ENCODE assay signal across 1 cellular context in the genomic region with DNA sequence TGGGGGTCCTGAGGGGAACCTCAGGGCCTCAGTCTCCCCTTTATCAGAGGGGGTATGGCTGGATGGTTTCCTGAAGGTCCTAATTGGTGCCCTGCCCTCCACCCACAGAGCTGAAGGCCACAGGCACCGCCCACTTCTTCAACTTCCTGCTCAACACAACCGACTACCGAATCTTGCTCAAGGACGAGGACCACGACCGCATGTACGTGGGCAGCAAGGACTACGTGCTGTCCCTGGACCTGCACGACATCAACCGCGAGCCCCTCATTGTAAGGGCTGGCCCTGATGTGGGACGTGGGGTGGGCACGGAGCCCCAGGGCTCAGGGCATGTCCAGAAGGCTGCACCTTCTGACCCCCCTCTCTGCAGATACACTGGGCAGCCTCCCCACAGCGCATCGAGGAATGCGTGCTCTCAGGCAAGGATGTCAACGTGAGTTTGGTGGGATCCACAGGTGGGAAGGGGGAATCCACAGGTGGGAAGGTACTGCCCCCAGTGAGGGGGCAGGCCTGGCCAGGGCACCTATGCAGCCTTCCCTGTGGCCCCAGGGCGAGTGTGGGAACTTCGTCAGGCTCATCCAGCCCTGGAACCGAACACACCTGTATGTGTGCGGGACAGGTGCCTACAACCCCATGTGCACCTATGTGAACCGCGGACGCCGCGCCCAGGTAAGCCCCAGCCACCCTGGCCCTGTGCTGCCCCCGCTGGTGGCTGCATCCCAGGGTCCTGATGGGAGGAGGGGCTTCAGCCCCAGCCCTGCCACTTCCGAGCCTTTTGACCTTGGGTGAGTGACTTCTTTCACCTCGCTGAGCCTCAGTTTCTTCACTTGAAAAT.
TF ChIP-seq lines count a peak whose summit lies in the region.

No MANE protein-coding gene starts in this region.

TF ChIP-seq in HEK293, 187 proteins besides CTCF, POLR2A, EP300 and RAD21 (continued from another document):
- TF ChIP-seq, protein P1, sequence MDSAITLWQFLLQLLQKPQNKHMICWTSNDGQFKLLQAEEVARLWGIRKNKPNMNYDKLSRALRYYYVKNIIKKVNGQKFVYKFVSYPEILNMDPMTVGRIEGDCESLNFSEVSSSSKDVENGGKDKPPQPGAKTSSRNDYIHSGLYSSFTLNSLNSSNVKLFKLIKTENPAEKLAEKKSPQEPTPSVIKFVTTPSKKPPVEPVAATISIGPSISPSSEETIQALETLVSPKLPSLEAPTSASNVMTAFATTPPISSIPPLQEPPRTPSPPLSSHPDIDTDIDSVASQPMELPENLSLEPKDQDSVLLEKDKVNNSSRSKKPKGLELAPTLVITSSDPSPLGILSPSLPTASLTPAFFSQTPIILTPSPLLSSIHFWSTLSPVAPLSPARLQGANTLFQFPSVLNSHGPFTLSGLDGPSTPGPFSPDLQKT (IDR thresholded peaks at IDR 0.05; ENCODE audit: borderline replicate concordance, low read depth, low read length), result no peak
- TF ChIP-seq ZNF558 (tag by site-specific recombination; IDR thresholded peaks at IDR 0.05) (no peak), ZNF747 (tag by site-specific recombination; IDR thresholded peaks at IDR 0.05) (no peak), ZNF629 (tag by site-specific recombination; IDR thresholded peaks at IDR 0.05) (no peak), HOXD13 (CRISPR knock-in tag; IDR thresholded peaks at IDR 0.05; ENCODE audit: borderline replicate concordance) (no peak), ZNF521 (tag by site-specific recombination; IDR thresholded peaks at IDR 0.05) (no peak)
- TF ChIP-seq, protein P2, sequence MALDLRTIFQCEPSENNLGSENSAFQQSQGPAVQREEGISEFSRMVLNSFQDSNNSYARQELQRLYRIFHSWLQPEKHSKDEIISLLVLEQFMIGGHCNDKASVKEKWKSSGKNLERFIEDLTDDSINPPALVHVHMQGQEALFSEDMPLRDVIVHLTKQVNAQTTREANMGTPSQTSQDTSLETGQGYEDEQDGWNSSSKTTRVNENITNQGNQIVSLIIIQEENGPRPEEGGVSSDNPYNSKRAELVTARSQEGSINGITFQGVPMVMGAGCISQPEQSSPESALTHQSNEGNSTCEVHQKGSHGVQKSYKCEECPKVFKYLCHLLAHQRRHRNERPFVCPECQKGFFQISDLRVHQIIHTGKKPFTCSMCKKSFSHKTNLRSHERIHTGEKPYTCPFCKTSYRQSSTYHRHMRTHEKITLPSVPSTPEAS (tag by site-specific recombination; IDR thresholded peaks at IDR 0.05), result no peak
